In the genomic region with DNA sequence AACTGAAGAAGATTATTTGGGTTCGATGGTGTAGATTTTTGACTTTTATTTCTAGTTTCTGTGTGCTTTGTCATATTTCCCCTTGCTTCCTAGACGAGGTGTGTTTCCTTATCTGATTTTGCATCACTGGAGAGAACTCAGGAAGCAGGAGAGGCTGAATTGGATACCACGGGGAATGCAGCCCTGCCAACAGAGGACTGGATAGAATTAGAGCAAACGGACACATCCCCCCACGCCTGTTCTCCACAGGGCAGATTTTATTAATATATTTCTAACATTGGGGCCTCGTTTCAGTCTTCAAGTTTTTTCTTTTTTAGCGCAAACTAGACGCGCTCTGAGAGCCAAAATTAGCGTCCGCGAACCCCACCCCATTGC, we compare ENCODE assay signal across 8 cellular contexts. TPM values are rescaled to one million over a fixed set of nuclear protein-coding genes. Genes with fewer than 3 reads are reported as not detected.
DNase-seq lines count a peak whose midpoint lies in the region; ATAC-seq and TF ChIP-seq lines count a peak whose summit lies in the region.

No MANE protein-coding gene starts in this region.

- H3K36me3 ChIP-seq in BLaER1: no peaks in the 10 kb centered on the region
- no peaks in the 10 kb centered on the region for H3K36me3 ChIP-seq in colonic mucosa
- no peaks in the 10 kb centered on the region for H3K36me3 ChIP-seq in mucosa of stomach (ENCODE audit: control insufficient read depth, insufficient read depth, low read length)

- intact Hi-C loops in colonic mucosa (cut with DNase I): no loop called here

- peaks cover 29% of the 10 kb centered on the region for H3K4me1 ChIP-seq in BLaER1
- no peaks in the 10 kb centered on the region for H3K4me1 ChIP-seq in colonic mucosa
- H3K4me1 ChIP-seq in mucosa of stomach (ENCODE audit: control insufficient read depth, insufficient read depth, low read length): peaks cover 5% of the 10 kb centered on the region

- H3K9ac ChIP-seq in BLaER1 (peak overlapping the region; percentile 96), colonic mucosa (ENCODE audit: low read depth in 2 of 2, low read length in 2 of 2) (peak overlapping the region in 1 of 2 donors; percentile 86), mucosa of stomach (ENCODE audit: low read length) (peak overlapping the region; percentile 93)

- TF ChIP-seq CTCF in LNCaP clone FGC (IDR thresholded peaks at IDR 0.05; ENCODE audit: control insufficient read depth, extremely low read depth, insufficient read depth): no peak
- TF ChIP-seq CTCF in colonic mucosa (IDR thresholded peaks at IDR 0.05): no peak
- no peak for TF ChIP-seq CTCF in omental fat pad (IDR thresholded peaks at IDR 0.05)

- H3K27ac ChIP-seq in BLaER1 (peak overlapping the region; percentile 98), colonic mucosa (peak overlapping the region; percentile 98)

- H3K27me3 ChIP-seq in BLaER1: no peaks in the 10 kb centered on the region
- no peaks in the 10 kb centered on the region for H3K27me3 ChIP-seq in colonic mucosa
- no peaks in the 10 kb centered on the region for H3K27me3 ChIP-seq in mucosa of stomach (ENCODE audit: control insufficient read depth, insufficient read depth, low read length)

- H3K9me3 ChIP-seq in BLaER1 (peaks cover 5% of the 10 kb centered on the region; the same call in 1 of the 2 replicates), colonic mucosa (no peaks in the 10 kb centered on the region), mucosa of stomach (ENCODE audit: control insufficient read depth, low read length) (no peaks in the 10 kb centered on the region)

- H4K20me1 ChIP-seq in BLaER1: peaks cover 37% of the 10 kb centered on the region

- peak overlapping the region; percentile 80 for H3K4me2 ChIP-seq in BLaER1

- H3K4me3 ChIP-seq in BLaER1: peak overlapping the region; percentile 98
- H3K4me3 ChIP-seq in LNCaP clone FGC (ENCODE audit: low read depth, low read length): peak overlapping the region; percentile 81
- peak overlapping the region; percentile 84 for H3K4me3 ChIP-seq in colonic mucosa
- H3K4me3 ChIP-seq in mucosa of stomach (ENCODE audit: low read length): peak overlapping the region; percentile 89

- ATAC-seq in HG03565 (IDR thresholded peaks at IDR 0.05; ENCODE audit: unreplicated experiment): no peak
- ATAC-seq in omental fat pad (ENCODE audit: low FRiP score): no peak

- DNase-seq in LNCaP clone FGC (ENCODE audit: low read depth): no peak
- DNase-seq in colonic mucosa: no peak
- DNase-seq in NCI-H1436 treated with DMSO at 0.1 percent for 48 hours (lab: John Stamatoyannopoulos, UW): no peak
- no peak for DNase-seq in omental fat pad (ENCODE audit: low spot score)
- DNase-seq in OCI-M2 (lab: John Stamatoyannopoulos, UW; ENCODE audit: unreplicated experiment): no peak

RNA-seq across cellular contexts. Expression of a gene that starts 0.7 kb away (rescaled TPM):
- total RNA-seq in colonic mucosa: 100 to 1,000 TPM; 224 to 295 TPM
- total RNA-seq in omental fat pad: 100 to 1,000 TPM; 173 to 345 (median 246) TPM

RNA-seq across cellular contexts. Expression of a gene that starts 27.4 kb away (rescaled TPM):
- total RNA-seq in colonic mucosa (not detected), omental fat pad (under 1 TPM in 2 of 4 donors, not detected in 2; 0.24 to 0.44 TPM)
